8 cellular contexts compared by ENCODE assay signal in the genomic region with DNA sequence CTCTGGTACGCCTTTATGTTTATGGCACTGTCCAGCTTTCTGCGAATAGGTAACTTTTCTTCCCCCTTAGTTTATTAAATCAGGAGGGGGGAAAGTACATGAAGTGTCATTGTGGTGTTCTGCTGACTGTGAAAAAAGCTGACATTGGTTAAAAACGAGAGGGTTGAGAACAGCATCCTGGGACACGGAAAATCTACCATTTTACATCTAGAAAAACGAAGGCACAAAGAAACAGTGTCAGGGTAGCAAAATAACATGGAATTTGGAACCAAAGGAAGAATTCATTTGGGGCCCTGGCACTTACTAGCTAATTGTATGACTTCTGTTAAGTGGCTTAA. TPM values are rescaled to one million over a fixed set of nuclear protein-coding genes. Genes with fewer than 3 reads are reported as not detected.
DNase-seq lines count a peak whose midpoint lies in the region; ATAC-seq and TF ChIP-seq lines count a peak whose summit lies in the region.

No MANE protein-coding gene starts in this region.

- peak overlapping the region; percentile 75 for H3K27ac ChIP-seq in HEK293 (ENCODE audit: extremely low read depth, low read depth, low read length)
- peak overlapping the region; percentile 85 for H3K27ac ChIP-seq in hepatocyte
- peak overlapping the region in 5 of 8 donors; percentile 77 to 83 (median 81) for H3K27ac ChIP-seq in spleen

- DNase-seq in hepatocyte (ENCODE audit: low spot score) = no peak
- no peak for DNase-seq in spleen
- no peak for DNase-seq in UCSD-AML1 (lab: John Stamatoyannopoulos, UW; ENCODE audit: unreplicated experiment)
- DNase-seq in SHP77 (lab: John Stamatoyannopoulos, UW) = no peak

- ATAC-seq in GM21786 (IDR thresholded peaks at IDR 0.05; ENCODE audit: unreplicated experiment) (no peak), GM21737 (IDR thresholded peaks at IDR 0.05; ENCODE audit: unreplicated experiment) (no peak)

- H3K9me3 ChIP-seq in HEK293 (ENCODE audit: control insufficient read depth, insufficient read depth, low read depth, low read length) = no peaks in the 10 kb centered on the region
- H3K9me3 ChIP-seq in hepatocyte (ENCODE audit: low read depth) = no peaks in the 10 kb centered on the region
- no peaks in the 10 kb centered on the region for H3K9me3 ChIP-seq in spleen

- CTCF ChIA-PET in HEK293 (lab: Yijun Ruan, JAX) = interaction anchor here (1.4 kb wide), 1 partner anchor 17 kb away, joined by 3 read pairs; no protein-coding TSS in a partner anchor

- H3K4me1 ChIP-seq in HEK293 (ENCODE audit: control insufficient read depth, insufficient read depth, low read length) (peaks cover 19% of the 10 kb centered on the region; the same call in 1 of the 2 replicates), hepatocyte (ENCODE audit: insufficient read depth) (peaks cover 38% of the 10 kb centered on the region), spleen (peaks cover 0 to 7% (median 2%) of the 10 kb centered on the region in 6 donors)

- no peaks in the 10 kb centered on the region for H3K9me2 ChIP-seq in hepatocyte (replicated peaks; ENCODE audit: insufficient read depth)

- H3K27me3 ChIP-seq in hepatocyte (no peaks in the 10 kb centered on the region), spleen (replicated peaks in 1 of 7) (peaks cover 0 to 26% (median 0%) of the 10 kb centered on the region in 7 donors)

- H2AFZ ChIP-seq in hepatocyte = peak overlapping the region; percentile 58

- 59% methylated on average over 5 of the region's 5 CpGs for WGBS in hepatocyte (ENCODE audit: low lambda C conversion rate, missing lambda C conversion rate)
- 37 to 47% (median 45%) methylated on average over 5 of the region's 5 CpGs for WGBS in spleen, 5 donors

- H3K4me2 ChIP-seq in hepatocyte = peak overlapping the region; percentile 76

- POLR2A ChIA-PET in HEK293 (lab: Yijun Ruan, JAX) = interaction anchor here (0.6 to 4.3 kb wide), 4 partner anchors 10 to 59 kb away, joined by 3 to 44 read pairs (median 6); no protein-coding TSS in a partner anchor

- no peak for TF ChIP-seq POLR2A in spleen (IDR thresholded peaks at IDR 0.05)

- intact Hi-C loops in spleen (cut with DNase I; ENCODE audit: low total_unique reads) = no loop called here

- H3K4me3 ChIP-seq in HEK293 (ENCODE audit: low read depth, low read length) = no peak overlapping the region
- peak overlapping the region; percentile 61 for H3K4me3 ChIP-seq in WI38 (ENCODE audit: low read depth, low read length)
- peak overlapping the region; percentile 19 for H3K4me3 ChIP-seq in hepatocyte
- H3K4me3 ChIP-seq in spleen = peak overlapping the region; percentile 56 to 89 (median 70)

- no peak for TF ChIP-seq CTCF in HEK293 (tag by site-specific recombination; IDR thresholded peaks at IDR 0.05)
- no peak for TF ChIP-seq CTCF in WI38 (IDR thresholded peaks at IDR 0.05; ENCODE audit: low read depth, low read length)
- TF ChIP-seq CTCF in hepatocyte (IDR thresholded peaks at IDR 0.05; ENCODE audit: poor library complexity) = no peak
- TF ChIP-seq CTCF in spleen (IDR thresholded peaks at IDR 0.05 in 8 of 11, conservative IDR thresholded peaks at IDR 0.05 in 3 of 11) = no peak

- H3K79me2 ChIP-seq in hepatocyte = peaks cover 36% of the 10 kb centered on the region

- H3K36me3 ChIP-seq in HEK293 (ENCODE audit: control insufficient read depth in 2 of 2, insufficient read depth in 1 of 2, low read length in 2 of 2) (no peaks in the 10 kb centered on the region), hepatocyte (replicated peaks; ENCODE audit: insufficient read depth, low read depth) (no peaks in the 10 kb centered on the region), spleen (no peaks in the 10 kb centered on the region)

- no peaks in the 10 kb centered on the region for H4K20me1 ChIP-seq in hepatocyte (ENCODE audit: insufficient read depth, poor library complexity, severe bottlenecking)

TF ChIP-seq in HEK293, 187 proteins besides CTCF, POLR2A, EP300 and RAD21:
- peak; percentile 64 for TF ChIP-seq SCRT2 (tag by site-specific recombination; IDR thresholded peaks at IDR 0.05)
- TF ChIP-seq ZNF184 (tag by site-specific recombination; IDR thresholded peaks at IDR 0.05) = 0 out of 2 replicates have a peak, but pooled peaks have one; percentile 17
- TF ChIP-seq ZNF155 (tag by site-specific recombination; IDR thresholded peaks at IDR 0.05) = no peak
- no peak for TF ChIP-seq ZNF248 (tag by site-specific recombination; IDR thresholded peaks at IDR 0.05)
- TF ChIP-seq, protein P1, sequence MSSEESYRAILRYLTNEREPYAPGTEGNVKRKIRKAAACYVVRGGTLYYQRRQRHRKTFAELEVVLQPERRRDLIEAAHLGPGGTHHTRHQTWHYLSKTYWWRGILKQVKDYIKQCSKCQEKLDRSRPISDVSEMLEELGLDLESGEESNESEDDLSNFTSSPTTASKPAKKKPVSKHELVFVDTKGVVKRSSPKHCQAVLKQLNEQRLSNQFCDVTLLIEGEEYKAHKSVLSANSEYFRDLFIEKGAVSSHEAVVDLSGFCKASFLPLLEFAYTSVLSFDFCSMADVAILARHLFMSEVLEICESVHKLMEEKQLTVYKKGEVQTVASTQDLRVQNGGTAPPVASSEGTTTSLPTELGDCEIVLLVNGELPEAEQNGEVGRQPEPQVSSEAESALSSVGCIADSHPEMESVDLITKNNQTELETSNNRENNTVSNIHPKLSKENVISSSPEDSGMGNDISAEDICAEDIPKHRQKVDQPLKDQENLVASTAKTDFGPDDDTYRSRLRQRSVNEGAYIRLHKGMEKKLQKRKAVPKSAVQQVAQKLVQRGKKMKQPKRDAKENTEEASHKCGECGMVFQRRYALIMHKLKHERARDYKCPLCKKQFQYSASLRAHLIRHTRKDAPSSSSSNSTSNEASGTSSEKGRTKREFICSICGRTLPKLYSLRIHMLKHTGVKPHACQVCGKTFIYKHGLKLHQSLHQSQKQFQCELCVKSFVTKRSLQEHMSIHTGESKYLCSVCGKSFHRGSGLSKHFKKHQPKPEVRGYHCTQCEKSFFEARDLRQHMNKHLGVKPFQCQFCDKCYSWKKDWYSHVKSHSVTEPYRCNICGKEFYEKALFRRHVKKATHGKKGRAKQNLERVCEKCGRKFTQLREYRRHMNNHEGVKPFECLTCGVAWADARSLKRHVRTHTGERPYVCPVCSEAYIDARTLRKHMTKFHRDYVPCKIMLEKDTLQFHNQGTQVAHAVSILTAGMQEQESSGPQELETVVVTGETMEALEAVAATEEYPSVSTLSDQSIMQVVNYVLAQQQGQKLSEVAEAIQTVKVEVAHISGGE (tag by site-specific recombination; conservative IDR thresholded peaks at IDR 0.05; ENCODE audit: low read depth) = no peak
- TF ChIP-seq ZBTB17 (tag by site-specific recombination; IDR thresholded peaks at IDR 0.05) = no peak
- TF ChIP-seq ZNF701 (tag by site-specific recombination; IDR thresholded peaks at IDR 0.05) = no peak
- no peak for TF ChIP-seq SP2 (tag by site-specific recombination; IDR thresholded peaks at IDR 0.05)
- TF ChIP-seq ZNF394 (tag by site-specific recombination; IDR thresholded peaks at IDR 0.05; ENCODE audit: borderline replicate concordance) = no peak
- TF ChIP-seq, protein P2, sequence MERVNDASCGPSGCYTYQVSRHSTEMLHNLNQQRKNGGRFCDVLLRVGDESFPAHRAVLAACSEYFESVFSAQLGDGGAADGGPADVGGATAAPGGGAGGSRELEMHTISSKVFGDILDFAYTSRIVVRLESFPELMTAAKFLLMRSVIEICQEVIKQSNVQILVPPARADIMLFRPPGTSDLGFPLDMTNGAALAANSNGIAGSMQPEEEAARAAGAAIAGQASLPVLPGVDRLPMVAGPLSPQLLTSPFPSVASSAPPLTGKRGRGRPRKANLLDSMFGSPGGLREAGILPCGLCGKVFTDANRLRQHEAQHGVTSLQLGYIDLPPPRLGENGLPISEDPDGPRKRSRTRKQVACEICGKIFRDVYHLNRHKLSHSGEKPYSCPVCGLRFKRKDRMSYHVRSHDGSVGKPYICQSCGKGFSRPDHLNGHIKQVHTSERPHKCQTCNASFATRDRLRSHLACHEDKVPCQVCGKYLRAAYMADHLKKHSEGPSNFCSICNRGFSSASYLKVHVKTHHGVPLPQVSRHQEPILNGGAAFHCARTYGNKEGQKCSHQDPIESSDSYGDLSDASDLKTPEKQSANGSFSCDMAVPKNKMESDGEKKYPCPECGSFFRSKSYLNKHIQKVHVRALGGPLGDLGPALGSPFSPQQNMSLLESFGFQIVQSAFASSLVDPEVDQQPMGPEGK (tag by site-specific recombination; IDR thresholded peaks at IDR 0.05) = no peak
- TF ChIP-seq, protein P3, sequence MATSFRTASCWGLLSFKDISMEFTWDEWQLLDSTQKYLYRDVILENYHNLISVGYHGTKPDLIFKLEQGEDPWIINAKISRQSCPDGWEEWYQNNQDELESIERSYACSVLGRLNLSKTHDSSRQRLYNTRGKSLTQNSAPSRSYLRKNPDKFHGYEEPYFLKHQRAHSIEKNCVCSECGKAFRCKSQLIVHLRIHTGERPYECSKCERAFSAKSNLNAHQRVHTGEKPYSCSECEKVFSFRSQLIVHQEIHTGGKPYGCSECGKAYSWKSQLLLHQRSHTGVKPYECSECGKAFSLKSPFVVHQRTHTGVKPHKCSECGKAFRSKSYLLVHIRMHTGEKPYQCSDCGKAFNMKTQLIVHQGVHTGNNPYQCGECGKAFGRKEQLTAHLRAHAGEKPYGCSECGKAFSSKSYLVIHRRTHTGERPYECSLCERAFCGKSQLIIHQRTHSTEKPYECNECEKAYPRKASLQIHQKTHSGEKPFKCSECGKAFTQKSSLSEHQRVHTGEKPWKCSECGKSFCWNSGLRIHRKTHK (tag by site-specific recombination; IDR thresholded peaks at IDR 0.05) = no peak
- TF ChIP-seq SCRT1 (tag by site-specific recombination; IDR thresholded peaks at IDR 0.05; ENCODE audit: borderline replicate concordance) = peak; percentile 46; the same call in 1 of the 2 replicates
- TF ChIP-seq ZNF138 (tag by site-specific recombination; IDR thresholded peaks at IDR 0.05; ENCODE audit: borderline replicate concordance) = no peak

RNA-seq across cellular contexts. Expression of a gene that starts 1.2 kb away (rescaled TPM):
- total RNA-seq in hepatocyte = 93.3 and 94.6 TPM in 2 replicates
- 52.1 and 53.0 TPM in 2 replicates for polyA plus RNA-seq in hepatocyte
- 1 to 10 TPM; 3.3 to 8.0 (median 4.6) TPM for total RNA-seq in spleen
- under 1 TPM; 0.52 to 0.90 (median 0.52) TPM for polyA plus RNA-seq in spleen

Comparison
In these comparisons a context has a peak if more than half of its experiments do, and no peak if none do; other contexts are left out.
1. RNA of a gene that starts 1.2 kb away (total RNA-seq): 93.3 to 94.6 TPM in hepatocyte; 3.3 to 8.0 TPM in spleen; every median in the first group is over 10 times any median in the second.
2. Peak in every context shown above with its lines, with median percentiles within 50 percentile points of each other: H3K27ac ChIP-seq.